8 cellular contexts compared by ENCODE assay signal in genomic region chr6:43247115-43247999, GRCh38. TPM values are rescaled to one million over a fixed set of nuclear protein-coding genes. Genes with fewer than 3 reads are reported as not detected.
DNase-seq lines count a peak whose midpoint lies in the region; ATAC-seq and TF ChIP-seq lines count a peak whose summit lies in the region.

No MANE protein-coding gene starts in this region.

- no peaks in the 10 kb centered on the region for H3K9me3 ChIP-seq in right lobe of liver

- WGBS in right lobe of liver (ENCODE audit: insufficient coverage, low coverage, low lambda C conversion rate, missing lambda C conversion rate), result 2% methylated on average over 27 of the region's 46 CpGs

- peak; percentile 84 for ATAC-seq in GM18907 (IDR thresholded peaks at IDR 0.05; ENCODE audit: unreplicated experiment)
- peak; percentile 89 for ATAC-seq in HG03135 (IDR thresholded peaks at IDR 0.05; ENCODE audit: unreplicated experiment)
- peak; percentile 97 to 98 (median 97) for ATAC-seq in right lobe of liver

- H3K27me3 ChIP-seq in right lobe of liver, result no peaks in the 10 kb centered on the region

- intact Hi-C loops in right lobe of liver (cut with DNase I), result no loop called here

- TF ChIP-seq CTCF in right lobe of liver (IDR thresholded peaks at IDR 0.05), result no peak

- peaks cover 0 to 9% (median 0%) of the 10 kb centered on the region in 4 donors for H3K4me1 ChIP-seq in right lobe of liver

- no peak overlapping the region for H3K27ac ChIP-seq in right lobe of liver

- peak overlapping the region; percentile 30 to 50 (median 39) for H3K4me3 ChIP-seq in right lobe of liver

- DNase-seq in A172 (ENCODE audit: low spot score) (peak; percentile 14), NCI-H446 (lab: John Stamatoyannopoulos, UW) (peak; percentile 60 to 80), dermis microvascular lymphatic vessel endothelial cell (ENCODE audit: low read depth in 2 of 2) (peak; percentile 9 to 40), right lobe of liver (peak; percentile 79 to 88 (median 85))
- DNase-seq in activated CD4-positive, alpha-beta T cell treated with anti-CD3 and anti-CD28 coated beads, Interleukin-2, amount 50 U/mL, for 24 hours (ENCODE audit: low read depth in 1 of 2, low spot score in 1 of 2), result peak; percentile 61 to 73
- peak; percentile 83 for DNase-seq in stimulated activated CD4-positive, alpha-beta T cell treated with anti-CD3 and anti-CD28 coated beads, Interleukin-4, amount 100 ng/mL, for 24 hours

- H3K36me3 ChIP-seq in right lobe of liver, result no peaks in the 10 kb centered on the region

- no peak for TF ChIP-seq POLR2A in right lobe of liver (IDR thresholded peaks at IDR 0.05)

RNA-seq across cellular contexts. Expression of gene TTBK1, which starts 4.1 kb away (rescaled TPM):
- not detected in 2 replicates for total RNA-seq in A172 (2014; rRNA removed; shearing (Covaris generic))
- not detected in 2 replicates for total RNA-seq in dermis microvascular lymphatic vessel endothelial cell
- total RNA-seq in right lobe of liver, result 1 to 10 TPM in 2 of 6 experiments, under 1 TPM in 4; 0.83 to 1.6 (median 0.87) TPM

RNA-seq across cellular contexts. Expression of gene DNPH1, which starts 18.1 kb away (rescaled TPM):
- total RNA-seq in A172 (2014; rRNA removed; shearing (Covaris generic)), result 120 and 173 TPM in 2 replicates
- 52.0 and 63.5 TPM in 2 replicates for total RNA-seq in dermis microvascular lymphatic vessel endothelial cell
- total RNA-seq in right lobe of liver, result 100 to 1,000 TPM in 2 of 6 experiments, 10 to 100 TPM in 4; 50.7 to 107 (median 62.4) TPM

RNA-seq across cellular contexts. Expression of gene SLC22A7, which starts 50.7 kb away (rescaled TPM):
- total RNA-seq in A172 (2014; rRNA removed; shearing (Covaris generic)), result not detected in 2 replicates
- total RNA-seq in dermis microvascular lymphatic vessel endothelial cell, result not detected in 2 replicates
- 100 to 1,000 TPM; 145 to 348 (median 185) TPM for total RNA-seq in right lobe of liver

Comparison
In these comparisons a context has a peak if more than half of its experiments do, and no peak if none do; other contexts are left out.
1. DNase-seq: peak in every context shown above with its lines; median percentile 85 in right lobe of liver; 83 in stimulated activated CD4-positive, alpha-beta T cell treated with anti-CD3 and anti-CD28 coated beads, Interleukin-4, amount 100 ng/mL, for 24 hours; 70 in NCI-H446; 67 in activated CD4-positive, alpha-beta T cell treated with anti-CD3 and anti-CD28 coated beads, Interleukin-2, amount 50 U/mL, for 24 hours; 24 in dermis microvascular lymphatic vessel endothelial cell; 14 in A172.
2. RNA of gene SLC22A7, which starts 50.7 kb away (total RNA-seq): 145 to 348 TPM in right lobe of liver; not detected in A172 and not detected in dermis microvascular lymphatic vessel endothelial cell; every median in the first group is over 100 times any median in the second.
3. Peak in every context shown above with its lines, with median percentiles within 50 percentile points of each other: ATAC-seq.